In the genomic region with DNA sequence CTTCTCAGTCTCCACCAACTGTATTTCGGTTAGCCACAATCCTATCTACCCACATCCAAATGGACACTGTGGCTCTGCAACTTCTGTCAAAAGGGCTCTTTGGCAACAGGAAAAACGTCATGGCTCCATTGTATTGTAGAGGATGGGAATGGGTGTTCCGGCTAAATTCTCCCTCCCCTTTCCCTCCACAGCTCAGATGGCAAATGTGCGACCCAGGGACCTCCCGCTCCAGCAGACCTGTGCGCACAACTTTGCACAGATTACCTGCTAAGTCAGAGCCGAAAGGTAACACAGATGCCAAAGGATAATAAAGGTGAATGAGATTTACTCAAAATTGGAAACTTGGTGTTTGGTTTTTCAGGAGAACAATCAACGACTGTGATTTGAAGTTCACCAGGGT, we compare ENCODE assay signal across 13 cellular contexts. TPM values are rescaled to one million over a fixed set of nuclear protein-coding genes. Genes with fewer than 3 reads are reported as not detected.
DNase-seq lines count a peak whose midpoint lies in the region; ATAC-seq and TF ChIP-seq lines count a peak whose summit lies in the region.
"Had no signal": no experiment of that assay in that cellular context is flagged by ENCODE, and none has a peak within 500 bp of the region (broad histone marks: within the 10 kb centered on the region; RNA-seq: fewer than 3 reads in every experiment).

No MANE protein-coding gene starts in this region.

- no peak for TF ChIP-seq CTCF in heart right ventricle (IDR thresholded peaks at IDR 0.05)
- no peak for TF ChIP-seq CTCF in uterus (IDR thresholded peaks at IDR 0.05)

- H3K9me3 Mint-ChIP-seq in central memory CD8-positive, alpha-beta T cell, result no peaks in the 10 kb centered on the region

- peaks cover 4% of the 10 kb centered on the region for H3K36me3 Mint-ChIP-seq in central memory CD8-positive, alpha-beta T cell (ENCODE audit: insufficient read depth)

- peaks cover 57% of the 10 kb centered on the region for H3K27me3 Mint-ChIP-seq in central memory CD8-positive, alpha-beta T cell

- H3K27me3 ChIP-seq in heart right ventricle (peaks cover 0 to 38% (median 0%) of the 10 kb centered on the region in 7 donors), muscle layer of duodenum (ENCODE audit: low read depth, low read length) (peaks cover 6% of the 10 kb centered on the region), uterus (peaks cover 0 to 3% of the 10 kb centered on the region in 2 donors)
- H3K27me3 ChIP-seq: vagina had no signal

- H3K27ac Mint-ChIP-seq in central memory CD8-positive, alpha-beta T cell (ENCODE audit: low read depth), result no peak overlapping the region

- WGBS in heart right ventricle, 2 donors, result 47 to 60% methylated on average over 8 of the region's 8 CpGs

- H3K36me3 ChIP-seq in heart right ventricle (no peaks in the 10 kb centered on the region), muscle layer of duodenum (ENCODE audit: control insufficient read depth in 1 of 2, insufficient read depth in 2 of 2, low read length in 2 of 2) (no peaks in the 10 kb centered on the region), uterus (no peaks in the 10 kb centered on the region)
- H3K36me3 ChIP-seq: vagina had no signal

- H3K4me1 Mint-ChIP-seq in central memory CD8-positive, alpha-beta T cell, result peaks cover 13% of the 10 kb centered on the region

- H3K27ac ChIP-seq in heart right ventricle (peak overlapping the region; percentile 72 to 95 (median 90)), muscle layer of duodenum (ENCODE audit: low read length) (peak overlapping the region; percentile 2), uterus (peak overlapping the region; percentile 32 to 72)
- H3K27ac ChIP-seq: vagina had no signal

- H3K9me3 ChIP-seq in heart right ventricle, result no peaks in the 10 kb centered on the region
- H3K9me3 ChIP-seq in muscle layer of duodenum (ENCODE audit: control insufficient read depth in 1 of 2, low read length in 2 of 2), result no peaks in the 10 kb centered on the region
- H3K9me3 ChIP-seq in uterus, result no peaks in the 10 kb centered on the region
- H3K9me3 ChIP-seq: vagina had no signal

- peak overlapping the region; percentile 62 for H3K4me3 Mint-ChIP-seq in central memory CD8-positive, alpha-beta T cell

- intact Hi-C loops in heart right ventricle (cut with DNase I) (loop anchor here in 4 of 10 donors (5.0 to 10.0 kb wide), 5 partner anchors 43 to 527 kb away; partner anchors contain the start of gene PDS5B (in 2 of the 4)), Right ventricle myocardium superior (cut with DNase I) (no loop called here), uterus (cut with DNase I; ENCODE audit: low total_unique reads) (no loop called here)

- peaks cover 0 to 44% (median 17%) of the 10 kb centered on the region in 9 donors for H3K4me1 ChIP-seq in heart right ventricle
- H3K4me1 ChIP-seq in muscle layer of duodenum (ENCODE audit: control insufficient read depth in 1 of 2, insufficient read depth in 2 of 2, low read length in 2 of 2), result no peaks in the 10 kb centered on the region
- peaks cover 0 to 4% of the 10 kb centered on the region in 2 donors for H3K4me1 ChIP-seq in uterus
- H3K4me1 ChIP-seq: vagina had no signal

- H3K4me3 ChIP-seq in heart right ventricle (peak overlapping the region in 9 of 10 donors; percentile 48 to 71 (median 63)), muscle layer of duodenum (ENCODE audit: low read depth in 1 of 2, low read length in 2 of 2) (peak overlapping the region in 1 of 2 donors; percentile 58), uterus (peak overlapping the region in 1 of 2 donors; percentile 17)

- ATAC-seq in heart right ventricle (peak; percentile 25 to 84 (median 69)), Right ventricle myocardium superior (ENCODE audit: poor library complexity) (no peak), HG03280 (IDR thresholded peaks at IDR 0.05; ENCODE audit: unreplicated experiment) (no peak)
- ATAC-seq in central memory CD8-positive, alpha-beta T cell (replicated peaks; ENCODE audit: extremely low read depth, poor library complexity, severe bottlenecking), result no peak

- DNase-seq in heart right ventricle (peak in 1 of 2 donors; percentile 62), Right ventricle myocardium superior (no peak), uterus (peak in 1 of 2 donors; percentile 44), DMS53 (lab: John Stamatoyannopoulos, UW) (no peak), germinal center (ENCODE audit: low spot score) (no peak)
- no peak for DNase-seq in central memory CD8-positive, alpha-beta T cell (ENCODE audit: low spot score in 2 of 2)
- DNase-seq: activated CD8-positive, alpha-beta memory T cell treated with anti-CD3 and anti-CD28 coated beads for 24 hours; NCI-H2171 treated with DMSO at 0.1 percent for 48 hours; SHP77 treated with DMSO at 0.1 percent for 48 hours had no signal

- peak in 1 of 2 donors; percentile 39 for TF ChIP-seq POLR2A in uterus (IDR thresholded peaks at IDR 0.05)

RNA-seq across cellular contexts. Expression of gene KL, which starts 0.9 kb away (rescaled TPM):
- total RNA-seq in heart right ventricle (1 to 10 TPM in 9 of 10 donors, under 1 TPM in 1; 0.89 to 2.7 (median 1.5) TPM), Right ventricle myocardium superior (1.4 TPM), uterus (1 to 10 TPM; 2.6 to 6.9 (median 5.1) TPM)
- polyA plus RNA-seq in heart right ventricle, result under 1 TPM; 0.80 to 0.97 TPM
- total RNA-seq: HT1080 had no signal

Comparison
In these comparisons a context has a peak if more than half of its experiments do, and no peak if none do; other contexts are left out.
1. ATAC-seq: peak in heart right ventricle (8 of 8); none in Right ventricle myocardium superior (single experiment), central memory CD8-positive, alpha-beta T cell (single experiment) and HG03280 (single experiment).
2. H3K27ac ChIP-seq: peak in every context shown above with its lines; median percentile 90 in heart right ventricle; 52 in uterus; 2 in muscle layer of duodenum.